ENCODE assay signal across 8 cellular contexts in genomic region chr2:70767699-70768584, GRCh38. TPM values are rescaled to one million over a fixed set of nuclear protein-coding genes. Genes with fewer than 3 reads are reported as not detected.
DNase-seq lines count a peak whose midpoint lies in the region; ATAC-seq and TF ChIP-seq lines count a peak whose summit lies in the region.

Gene ADD2 (minus strand): TSS chr2:70768200. CDS start chr2:70706408, 61,792 bp downstream.

- TF ChIP-seq POLR2A in right lobe of liver (IDR thresholded peaks at IDR 0.05) = no peak

- H3K9me3 ChIP-seq in right lobe of liver = no peaks in the 10 kb centered on the region

- H3K36me3 ChIP-seq in right lobe of liver = no peaks in the 10 kb centered on the region

- intact Hi-C loops in right lobe of liver (cut with DNase I) = no loop called here

- peaks cover 11 to 12% of the 10 kb centered on the region in 2 donors for H3K27me3 ChIP-seq in right lobe of liver

- peaks cover 3% of the 10 kb centered on the region for H3K36me3 Mint-ChIP-seq in T-helper 1 cell treated with Interleukin-12 subunit alpha and Interleukin-12 subunit beta and Interleukin-4 antibody, amounts not matched to agents 30 μg/mL and 1 μg/mL, for 36 hours (ENCODE audit: low read depth)
- no peaks in the 10 kb centered on the region for H3K36me3 Mint-ChIP-seq in chondrocyte (ENCODE audit: low read depth)

- no peak within 1 kb of the TSS for H3K27ac ChIP-seq in right lobe of liver

- peak within 1 kb of the TSS; percentile 84 for H3K27ac Mint-ChIP-seq in T-helper 1 cell treated with Interleukin-12 subunit alpha and Interleukin-12 subunit beta and Interleukin-4 antibody, amounts not matched to agents 30 μg/mL and 1 μg/mL, for 36 hours
- H3K27ac Mint-ChIP-seq in chondrocyte (ENCODE audit: unreplicated experiment) = no peak within 1 kb of the TSS

- H3K4me3 ChIP-seq in LNCaP clone FGC (ENCODE audit: low read depth, low read length) (peak within 1 kb of the TSS; percentile 30), right lobe of liver (peak within 1 kb of the TSS in 2 of 3 donors; percentile 14 to 21)

- peaks cover 21% of the 10 kb centered on the region for H3K4me1 Mint-ChIP-seq in T-helper 1 cell treated with Interleukin-12 subunit alpha and Interleukin-12 subunit beta and Interleukin-4 antibody, amounts not matched to agents 30 μg/mL and 1 μg/mL, for 36 hours (ENCODE audit: low read depth)
- H3K4me1 Mint-ChIP-seq in chondrocyte (ENCODE audit: low read depth) = peaks cover 8% of the 10 kb centered on the region

- peaks cover 52% of the 10 kb centered on the region for H3K27me3 Mint-ChIP-seq in T-helper 1 cell treated with Interleukin-12 subunit alpha and Interleukin-12 subunit beta and Interleukin-4 antibody, amounts not matched to agents 30 μg/mL and 1 μg/mL, for 36 hours (ENCODE audit: low read depth)
- H3K27me3 Mint-ChIP-seq in chondrocyte (ENCODE audit: low read depth) = peaks cover 69% of the 10 kb centered on the region

- H3K9me3 Mint-ChIP-seq in T-helper 1 cell treated with Interleukin-12 subunit alpha and Interleukin-12 subunit beta and Interleukin-4 antibody, amounts not matched to agents 30 μg/mL and 1 μg/mL, for 36 hours = no peaks in the 10 kb centered on the region
- no peaks in the 10 kb centered on the region for H3K9me3 Mint-ChIP-seq in chondrocyte (ENCODE audit: low read depth)

- TF ChIP-seq CTCF in LNCaP clone FGC (IDR thresholded peaks at IDR 0.05; ENCODE audit: control insufficient read depth, extremely low read depth, insufficient read depth) (peak; percentile 19; the same call in 1 of the 2 replicates), chondrocyte (IDR thresholded peaks at IDR 0.05) (peak; percentile 61), right lobe of liver (IDR thresholded peaks at IDR 0.05) (peak in 1 of 4 donors; percentile 22)

- 7% methylated on average over 3 of the region's 74 CpGs for WGBS in right lobe of liver (ENCODE audit: insufficient coverage, low coverage, low lambda C conversion rate, missing lambda C conversion rate)

- H3K4me1 ChIP-seq in right lobe of liver = peaks cover 0 to 13% (median 0%) of the 10 kb centered on the region in 4 donors

- H3K4me3 Mint-ChIP-seq in T-helper 1 cell treated with Interleukin-12 subunit alpha and Interleukin-12 subunit beta and Interleukin-4 antibody, amounts not matched to agents 30 μg/mL and 1 μg/mL, for 36 hours = peak within 1 kb of the TSS; percentile 87
- peak within 1 kb of the TSS; percentile 61 for H3K4me3 Mint-ChIP-seq in chondrocyte (ENCODE audit: unreplicated experiment)

- ATAC-seq in right lobe of liver (peak; percentile 32 to 64 (median 58)), GM19324 (IDR thresholded peaks at IDR 0.05; ENCODE audit: low FRiP score, unreplicated experiment) (no peak), GM18517 (IDR thresholded peaks at IDR 0.05; ENCODE audit: unreplicated experiment) (no peak)

- DNase-seq in DMS153 treated with DMSO at 0.1 percent for 48 hours (lab: John Stamatoyannopoulos, UW; ENCODE audit: unreplicated experiment) (peak; percentile 66), LNCaP clone FGC (ENCODE audit: low read depth) (no peak), chondrocyte (ENCODE audit: low spot score) (no peak), right lobe of liver (peak in 1 of 3 donors; percentile 22)
- peak in 2 of 3 donors; percentile 41 to 50 for DNase-seq in stimulated activated CD4-positive, alpha-beta T cell treated with anti-CD3 and anti-CD28 coated beads, TNF-alpha, amount 100 ng/mL, for 48 hours (ENCODE audit: low read depth in 3 of 3)

RNA-seq across cellular contexts. Expression of gene ADD2, which starts in this region (rescaled TPM):
- total RNA-seq in chondrocyte (0.15 to 0.23 TPM in 2 of 3 replicates, not detected in the other), right lobe of liver (under 1 TPM in 5 of 6 experiments, not detected in 1; under 0.01 to 1.00 (median 0.14) TPM)

Comparison
In these comparisons a context has a peak if more than half of its experiments do, and no peak if none do; other contexts are left out.
1. Peak in ATAC-seq and H3K4me3 ChIP-seq in right lobe of liver; RNA of the gene not detected or under 1 TPM.
2. DNase-seq: peak in DMS153 treated with DMSO at 0.1 percent for 48 hours (single experiment) and stimulated activated CD4-positive, alpha-beta T cell treated with anti-CD3 and anti-CD28 coated beads, TNF-alpha, amount 100 ng/mL, for 48 hours (2 of 3); none in LNCaP clone FGC (single experiment) and chondrocyte (single experiment).